1 cellular context compared by ENCODE assay signal in genomic region chr18:34999734-35000397, GRCh38.
TF ChIP-seq lines count a peak whose summit lies in the region.

No MANE protein-coding gene starts in this region.

TF ChIP-seq in HepG2, 621 proteins besides CTCF, POLR2A, EP300 and RAD21:
- TF ChIP-seq BCL6 (CRISPR knock-in tag; IDR thresholded peaks at IDR 0.05) (peak; percentile 82), MED1 (CRISPR knock-in tag; IDR thresholded peaks at IDR 0.05) (no peak)
TF ChIP-seq in HepG2: peak in this region for 1.
